13 cellular contexts compared by ENCODE assay signal in the genomic region with DNA sequence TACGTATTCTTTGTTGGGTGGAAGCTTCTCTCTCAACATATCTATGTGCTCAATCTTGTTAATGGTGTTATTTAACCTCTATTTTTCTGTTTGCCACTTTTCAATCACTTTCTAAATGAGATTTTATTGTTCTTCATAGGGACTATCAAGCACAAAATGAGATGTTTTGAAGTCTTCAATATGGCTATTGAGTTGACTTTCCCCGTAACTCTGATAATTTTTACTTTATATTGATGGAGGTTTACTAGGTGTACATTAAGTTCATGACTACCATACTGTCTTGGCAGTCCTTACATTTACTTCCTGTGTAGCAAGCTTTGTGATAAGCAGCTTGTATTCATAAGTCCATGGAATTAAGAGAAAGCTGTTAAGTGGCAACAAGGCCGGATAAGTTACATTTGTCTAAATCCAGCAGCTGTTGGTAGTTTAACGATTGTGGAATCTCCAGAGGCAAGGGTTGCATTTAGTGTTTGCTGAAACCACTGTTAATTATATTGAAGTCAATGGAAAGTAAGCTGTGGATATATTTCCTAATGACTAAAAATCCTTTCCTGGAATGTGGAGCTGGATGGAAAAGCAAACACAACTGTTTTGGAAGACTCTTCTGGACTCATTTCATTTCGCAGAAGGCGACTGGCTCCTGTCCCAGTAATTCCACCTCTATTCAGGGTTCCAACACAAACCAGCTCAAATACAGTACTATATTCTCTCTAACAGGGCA. TPM values are rescaled to one million over a fixed set of nuclear protein-coding genes. Genes with fewer than 3 reads are reported as not detected.
A peak's percentile ranks its signal among the peaks of the same experiment; 100 is the strongest.
DNase-seq lines count a peak whose midpoint lies in the region; ATAC-seq and TF ChIP-seq lines count a peak whose summit lies in the region.
"Had no signal": no experiment of that assay in that cellular context is flagged by ENCODE, and none has a peak within 500 bp of the region (broad histone marks: within the 10 kb centered on the region; RNA-seq: fewer than 3 reads in every experiment).

No MANE protein-coding gene starts in this region.

- peaks cover 31% of the 10 kb centered on the region for H3K4me1 Mint-ChIP-seq in chondrocyte (ENCODE audit: low read depth)

- H3K27me3 Mint-ChIP-seq in chondrocyte (ENCODE audit: low read depth) = no peaks in the 10 kb centered on the region
- H3K27me3 Mint-ChIP-seq: memory B cell had no signal

- H3K4me3 ChIP-seq in right lobe of liver = no peak overlapping the region
- H3K4me3 ChIP-seq in aorta (ENCODE audit: low read length in 2 of 2) = no peak overlapping the region

- TF ChIP-seq POLR2A in right lobe of liver (IDR thresholded peaks at IDR 0.05) = no peak

- no peaks in the 10 kb centered on the region for H3K36me3 Mint-ChIP-seq in chondrocyte (ENCODE audit: low read depth)

- no peaks in the 10 kb centered on the region for H3K9me3 Mint-ChIP-seq in chondrocyte (ENCODE audit: low read depth)
- H3K9me3 Mint-ChIP-seq: memory B cell had no signal

- H3K27ac ChIP-seq in right lobe of liver (peak overlapping the region; percentile 5 to 79 (median 75)), aorta (ENCODE audit: low read depth in 1 of 2, low read length in 2 of 2) (no peak overlapping the region)
- H3K27ac ChIP-seq: foreskin keratinocyte had no signal

- TF ChIP-seq CTCF in chondrocyte (IDR thresholded peaks at IDR 0.05) = no peak
- TF ChIP-seq CTCF in right lobe of liver (IDR thresholded peaks at IDR 0.05) = no peak

- DNase-seq in NCI-H2107 treated with DMSO at 0.1 percent for 48 hours (lab: John Stamatoyannopoulos, UW; ENCODE audit: unreplicated experiment) (peak; percentile 47), NCI-H2107 (lab: John Stamatoyannopoulos, UW) (no peak), chondrocyte (ENCODE audit: low spot score) (no peak), right lobe of liver (peak in 2 of 3 donors; percentile 56 to 83), aorta (peak in 1 of 2 donors; percentile 59), NCI-H345 (lab: John Stamatoyannopoulos, UW) (no peak), DMS153 (lab: John Stamatoyannopoulos, UW) (no peak)
- DNase-seq: 8988T; activated CD8-positive, alpha-beta memory T cell treated with anti-CD3 and anti-CD28 coated beads, Interleukin-2, amount 50 U/mL, for 48 hours; foreskin keratinocyte; T-helper 2 cell had no signal

- H3K27me3 ChIP-seq in right lobe of liver (no peaks in the 10 kb centered on the region), aorta (ENCODE audit: control insufficient read depth in 1 of 2, insufficient read depth in 2 of 2, low read length in 1 of 2) (no peaks in the 10 kb centered on the region)
- H3K27me3 ChIP-seq: foreskin keratinocyte had no signal

- no peak overlapping the region for H3K4me3 Mint-ChIP-seq in chondrocyte (ENCODE audit: unreplicated experiment)
- H3K4me3 Mint-ChIP-seq: memory B cell had no signal

- H3K9me3 ChIP-seq in right lobe of liver (no peaks in the 10 kb centered on the region), aorta (ENCODE audit: control insufficient read depth, low read length) (no peaks in the 10 kb centered on the region)

- H3K4me1 ChIP-seq in right lobe of liver (peaks cover 0 to 45% (median 18%) of the 10 kb centered on the region in 4 donors), aorta (ENCODE audit: control insufficient read depth in 1 of 2, insufficient read depth in 2 of 2, low read length in 2 of 2) (peaks cover 0 to 4% of the 10 kb centered on the region in 2 donors)
- H3K4me1 ChIP-seq: foreskin keratinocyte had no signal

- ATAC-seq in right lobe of liver = peak; percentile 86 to 89 (median 88)
- peak; percentile 62 for ATAC-seq in aorta (ENCODE audit: low FRiP score)
- no peak for ATAC-seq in GM18511 (IDR thresholded peaks at IDR 0.05; ENCODE audit: unreplicated experiment)
- ATAC-seq: foreskin keratinocyte had no signal

- no peaks in the 10 kb centered on the region for H3K36me3 ChIP-seq in right lobe of liver
- no peaks in the 10 kb centered on the region for H3K36me3 ChIP-seq in aorta (ENCODE audit: control insufficient read depth in 1 of 2, insufficient read depth in 2 of 2, low read length in 1 of 2)

- WGBS in right lobe of liver (ENCODE audit: insufficient coverage, low coverage, low lambda C conversion rate, missing lambda C conversion rate) = 42% methylated on average over 6 of the region's 6 CpGs
- 33 to 36% methylated on average over 6 of the region's 6 CpGs for WGBS in aorta, 2 donors

- intact Hi-C loops in right lobe of liver (cut with DNase I) = no loop called here
- intact Hi-C loops in aorta (cut with DNase I) = no loop called here

- peak overlapping the region; percentile 62 for H3K27ac Mint-ChIP-seq in chondrocyte (ENCODE audit: unreplicated experiment)
- H3K27ac Mint-ChIP-seq: memory B cell had no signal

RNA-seq across cellular contexts. Expression of a gene that starts 57.3 kb away (rescaled TPM):
- total RNA-seq in chondrocyte (15.5 to 19.0 TPM (median 18.0 TPM) in 3 replicates), right lobe of liver (10 to 100 TPM in 1 of 6 experiments, 1 to 10 TPM in 5; 5.0 to 13.4 (median 8.8) TPM), aorta (10 to 100 TPM; 14.0 to 20.0 TPM)
- 10 to 100 TPM; 32.4 to 46.0 TPM for polyA plus RNA-seq in aorta

Comparison
In these comparisons a context has a peak if more than half of its experiments do, and no peak if none do; other contexts are left out.
1. DNase-seq: peak in NCI-H2107 treated with DMSO at 0.1 percent for 48 hours (single experiment) and right lobe of liver (2 of 3); none in NCI-H2107 (single experiment), chondrocyte (single experiment), NCI-H345 (single experiment) and DMS153 (single experiment).
2. H3K27ac ChIP-seq: peak in right lobe of liver (3 of 3); none in aorta (0 of 2).